ENCODE assay signal across 1 cellular context in genomic region chr7:145893925-145894535, GRCh38.
TF ChIP-seq lines count a peak whose summit lies in the region.

No MANE protein-coding gene starts in this region.

TF ChIP-seq in H1, 55 proteins besides CTCF, POLR2A, EP300 and RAD21 (continued from another document):
- TF ChIP-seq CHD7 (IDR thresholded peaks at IDR 0.05; ENCODE audit: insufficient replicate concordance, low read length), result no peak
- TF ChIP-seq BCL11A (IDR thresholded peaks at IDR 0.05; ENCODE audit: low read depth in 2 of 2, low read length in 2 of 2), result no peak
- no peak for TF ChIP-seq SP4 (IDR thresholded peaks at IDR 0.05; ENCODE audit: low read length)
- no peak for TF ChIP-seq SAP30 (IDR thresholded peaks at IDR 0.05; ENCODE audit: insufficient read depth, insufficient replicate concordance, low read length)
- no peak for TF ChIP-seq SIRT6 (IDR thresholded peaks at IDR 0.05; ENCODE audit: low read length)
- TF ChIP-seq TCF12 (IDR thresholded peaks at IDR 0.05; ENCODE audit: low read depth, low read length), result no peak
- no peak for TF ChIP-seq CBX8 (IDR thresholded peaks at IDR 0.05; ENCODE audit: borderline replicate concordance, low read depth, low read length)
- TF ChIP-seq GABPA (IDR thresholded peaks at IDR 0.05; ENCODE audit: borderline replicate concordance, insufficient read depth, low read length), result no peak
- TF ChIP-seq CHD2 (IDR thresholded peaks at IDR 0.05; ENCODE audit: low read length), result no peak
- no peak for TF ChIP-seq TAF7 (optimal IDR thresholded peaks at IDR 0.05; ENCODE audit: borderline replicate concordance, low read depth, low read length)
- no peak for TF ChIP-seq POLR2AphosphoS5 (IDR thresholded peaks at IDR 0.05; ENCODE audit: low read depth, low read length)
- TF ChIP-seq SP2 (IDR thresholded peaks at IDR 0.05; ENCODE audit: low read length), result no peak
- no peak for TF ChIP-seq EGR1 (IDR thresholded peaks at IDR 0.05; ENCODE audit: borderline replicate concordance, low read depth, low read length)
- TF ChIP-seq HDAC2 (IDR thresholded peaks at IDR 0.05; ENCODE audit: borderline replicate concordance in 1 of 2, low read depth in 2 of 2, low read length in 2 of 2), result no peak
- TF ChIP-seq RFX5 (IDR thresholded peaks at IDR 0.05; ENCODE audit: borderline replicate concordance, low read depth, low read length), result no peak
